In the genomic region with DNA sequence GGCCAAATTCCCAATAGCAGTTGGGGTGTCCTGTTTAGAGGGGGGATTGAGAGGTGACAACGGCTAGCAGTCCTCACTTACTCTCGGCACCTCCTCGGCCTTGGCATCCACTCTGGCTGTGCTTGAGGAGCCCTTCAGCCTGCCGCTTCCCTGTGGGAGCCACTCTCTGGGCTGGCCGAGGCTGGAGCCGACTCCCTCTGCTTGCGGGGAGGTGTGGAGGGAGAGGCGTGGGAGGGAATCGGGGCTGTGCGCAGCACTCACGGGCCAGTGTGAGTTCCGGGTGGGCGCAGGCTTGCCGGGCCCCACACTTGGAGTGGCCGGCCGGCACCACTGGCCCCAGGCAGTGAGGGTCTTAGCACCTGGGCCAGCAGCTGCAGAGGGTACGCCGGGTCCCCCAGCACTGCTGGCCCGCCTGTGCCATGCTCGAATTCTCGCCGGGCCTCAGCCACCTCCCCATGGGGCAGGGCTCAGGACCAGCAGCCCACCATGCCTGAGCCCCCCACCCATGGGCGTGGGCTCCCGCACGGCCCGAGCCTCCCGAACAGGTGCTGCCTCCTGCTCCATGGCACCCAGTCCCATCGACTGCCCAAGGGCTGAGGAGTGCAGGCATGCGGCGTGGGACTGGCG, we compare ENCODE assay signal across 20 cellular contexts.
A peak's percentile ranks its signal among the peaks of the same experiment; 100 is the strongest.
DNase-seq lines count a peak whose midpoint lies in the region; ATAC-seq, FAIRE-seq and TF ChIP-seq lines count a peak whose summit lies in the region.
"Had no signal": no experiment of that assay in that cellular context is flagged by ENCODE, and none has a peak within 500 bp of the region (broad histone marks: within the 10 kb centered on the region; RNA-seq: fewer than 3 reads in every experiment).

No MANE protein-coding gene starts in this region.

- no peaks in the 10 kb centered on the region for H3K36me3 Mint-ChIP-seq in stimulated activated effector memory CD8-positive, alpha-beta T cell treated with anti-CD3 and anti-CD28 coated beads, Interleukin-12 subunit alpha, Interleukin-12 subunit beta, amount 100 ng/mL, for 72 hours
- H3K36me3 Mint-ChIP-seq: CD4-positive, CD25-positive, alpha-beta regulatory T cell; CD8-positive, alpha-beta memory T cell had no signal

- no peaks in the 10 kb centered on the region for H3K36me3 ChIP-seq in lower lobe of right lung
- H3K36me3 ChIP-seq: BLaER1 treated with 17β-estradiol and CSF1 and Interleukin-3, amounts not matched to agents 10 nM and 100 nM had no signal

- FAIRE-seq in urothelium cell line (lab: Jason Lieb, UNC), result no peak
- FAIRE-seq: GM12891, H54 had no signal

- H3K4me1 Mint-ChIP-seq in stimulated activated effector memory CD8-positive, alpha-beta T cell treated with anti-CD3 and anti-CD28 coated beads, Interleukin-12 subunit alpha, Interleukin-12 subunit beta, amount 100 ng/mL, for 72 hours, result no peaks in the 10 kb centered on the region
- H3K4me1 Mint-ChIP-seq: B cell; CD4-positive, CD25-positive, alpha-beta regulatory T cell; CD8-positive, alpha-beta memory T cell had no signal

- peaks cover 6% of the 10 kb centered on the region for H3K9me3 Mint-ChIP-seq in stimulated activated effector memory CD8-positive, alpha-beta T cell treated with anti-CD3 and anti-CD28 coated beads, Interleukin-12 subunit alpha, Interleukin-12 subunit beta, amount 100 ng/mL, for 72 hours

- H3K27ac Mint-ChIP-seq in stimulated activated effector memory CD8-positive, alpha-beta T cell treated with anti-CD3 and anti-CD28 coated beads, Interleukin-12 subunit alpha, Interleukin-12 subunit beta, amount 100 ng/mL, for 72 hours, result no peak overlapping the region
- H3K27ac Mint-ChIP-seq: B cell; CD4-positive, CD25-positive, alpha-beta regulatory T cell; CD8-positive, alpha-beta memory T cell; GM23338 had no signal

- H3K27me3 ChIP-seq in right cardiac atrium (ENCODE audit: control insufficient read depth, insufficient read depth) (no peaks in the 10 kb centered on the region), lower lobe of right lung (ENCODE audit: low read depth) (no peaks in the 10 kb centered on the region)
- H3K27me3 ChIP-seq: BLaER1 treated with 17β-estradiol and CSF1 and Interleukin-3, amounts not matched to agents 10 nM and 100 nM had no signal

- intact Hi-C loops in right cardiac atrium (cut with DNase I), result no loop called here
- intact Hi-C loops in left ventricle myocardium superior (cut with micrococcal nuclease), result no loop called here
- intact Hi-C loops in lower lobe of right lung (cut with DNase I), result no loop called here

- WGBS in right cardiac atrium, result 94% methylated on average over 31 of the region's 31 CpGs

- no peak overlapping the region for H3K4me3 Mint-ChIP-seq in stimulated activated effector memory CD8-positive, alpha-beta T cell treated with anti-CD3 and anti-CD28 coated beads, Interleukin-12 subunit alpha, Interleukin-12 subunit beta, amount 100 ng/mL, for 72 hours
- H3K4me3 Mint-ChIP-seq: B cell; CD4-positive, CD25-positive, alpha-beta regulatory T cell; CD8-positive, alpha-beta memory T cell; GM23338 had no signal

- no peak overlapping the region for H3K27ac ChIP-seq in right cardiac atrium (ENCODE audit: low read length)
- no peak overlapping the region for H3K27ac ChIP-seq in lower lobe of right lung
- H3K27ac ChIP-seq: BLaER1 treated with 17β-estradiol and CSF1 and Interleukin-3, amounts not matched to agents 10 nM and 100 nM; HL-60 had no signal

- ATAC-seq in right cardiac atrium (peak in 1 of 2 donors; percentile 38), left ventricle myocardium superior (no peak), lower lobe of right lung (peak; percentile 28 to 32), GM21360 (IDR thresholded peaks at IDR 0.05; ENCODE audit: unreplicated experiment) (no peak)
- peak; percentile 37 for ATAC-seq in stimulated activated effector memory CD8-positive, alpha-beta T cell treated with anti-CD3 and anti-CD28 coated beads, Interleukin-12 subunit alpha, Interleukin-12 subunit beta, amount 100 ng/mL, for 72 hours
- ATAC-seq: GM23338 had no signal

- H3K9me3 ChIP-seq in right cardiac atrium (ENCODE audit: control insufficient read depth, low read length) (no peaks in the 10 kb centered on the region), lower lobe of right lung (no peaks in the 10 kb centered on the region)

- H3K4me3 ChIP-seq in right cardiac atrium (ENCODE audit: low read length) (no peak overlapping the region), lower lobe of right lung (no peak overlapping the region)
- H3K4me3 ChIP-seq: BLaER1 treated with 17β-estradiol and CSF1 and Interleukin-3, amounts not matched to agents 10 nM and 100 nM; GM23338 had no signal

- H3K4me1 ChIP-seq in right cardiac atrium (ENCODE audit: control insufficient read depth, insufficient read depth, low read length) (no peaks in the 10 kb centered on the region), lower lobe of right lung (no peaks in the 10 kb centered on the region)
- H3K4me1 ChIP-seq: BLaER1 treated with 17β-estradiol and CSF1 and Interleukin-3, amounts not matched to agents 10 nM and 100 nM had no signal

- TF ChIP-seq CTCF in lower lobe of right lung (IDR thresholded peaks at IDR 0.05), result no peak

- DNase-seq in right cardiac atrium, result peak in 2 of 3 donors; percentile 35 to 45
- no peak for DNase-seq in left ventricle myocardium superior
- no peak for DNase-seq in lower lobe of right lung
- no peak for DNase-seq in stimulated activated effector memory CD8-positive, alpha-beta T cell treated with anti-CD3 and anti-CD28 coated beads, Interleukin-12 subunit alpha, Interleukin-12 subunit beta, amount 100 ng/mL, for 72 hours (ENCODE audit: low spot score in 2 of 2)
- DNase-seq in urothelium cell line (ENCODE audit: low spot score), result no peak
- no peak for DNase-seq in activated naive CD4-positive, alpha-beta T cell treated with anti-CD3 and anti-CD28 coated beads, Interleukin-2, amount 50 U/mL, for 16 hours
- DNase-seq: CD4-positive, CD25-positive, alpha-beta regulatory T cell; CD8-positive, alpha-beta memory T cell; COR-L47; DMS 273 treated with DMSO at 0.1 percent for 48 hours; DND-41; EL; HCEC 1CT had no signal

Comparison
In these comparisons a context has a peak if more than half of its experiments do, and no peak if none do; other contexts are left out.
1. DNase-seq: peak in right cardiac atrium (2 of 3); none in left ventricle myocardium superior (single experiment), lower lobe of right lung (single experiment), stimulated activated effector memory CD8-positive, alpha-beta T cell treated with anti-CD3 and anti-CD28 coated beads, Interleukin-12 subunit alpha, Interleukin-12 subunit beta, amount 100 ng/mL, for 72 hours (0 of 2), urothelium cell line (single experiment) and activated naive CD4-positive, alpha-beta T cell treated with anti-CD3 and anti-CD28 coated beads, Interleukin-2, amount 50 U/mL, for 16 hours (single experiment).
2. ATAC-seq: peak in lower lobe of right lung (2 of 2) and stimulated activated effector memory CD8-positive, alpha-beta T cell treated with anti-CD3 and anti-CD28 coated beads, Interleukin-12 subunit alpha, Interleukin-12 subunit beta, amount 100 ng/mL, for 72 hours (single experiment); none in left ventricle myocardium superior (single experiment) and GM21360 (single experiment).